In genomic region chr6:108653864-108654402, GRCh38 we compare ENCODE assay signal across 9 cellular contexts.
DNase-seq lines count a peak whose midpoint lies in the region.
"Had no signal": no experiment of that assay in that cellular context is flagged by ENCODE, and none has a peak within 500 bp of the region (broad histone marks: within the 10 kb centered on the region; RNA-seq: fewer than 3 reads in every experiment).

No MANE protein-coding gene starts in this region.

- H3K27ac ChIP-seq in SK-N-MC (peak overlapping the region; percentile 98), muscle layer of duodenum (ENCODE audit: low read length) (peak overlapping the region; percentile 77)
- H3K27ac ChIP-seq: cardiac muscle cell had no signal

- no peak overlapping the region for H3K27ac Mint-ChIP-seq in activated CD4-positive, alpha-beta T cell treated with anti-CD3 and anti-CD28 coated beads, Interleukin-2, amount 10 ng/mL, durations not matched to agents 24 days and 14 days

- DNase-seq in SK-N-MC (ENCODE audit: low read depth, low spot score) (no peak), fibroblast of peridontal ligament (ENCODE audit: extremely low read depth) (peak; percentile 24), ureter (ENCODE audit: low spot score) (peak; percentile 64), NCI-H1048 (lab: John Stamatoyannopoulos, UW) (no peak)
- DNase-seq in activated CD4-positive, alpha-beta T cell treated with anti-CD3 and anti-CD28 coated beads, Interleukin-2, amount 10 ng/mL, durations not matched to agents 24 days and 14 days = no peak
- DNase-seq in activated CD4-positive, alpha-beta T cell treated with anti-CD3 and anti-CD28 coated beads, Interleukin-2, amount 50 U/mL, for 48 hours = no peak
- DNase-seq: stimulated activated CD4-positive, alpha-beta T cell treated with anti-CD3 and anti-CD28 coated beads, Interleukin-4, amount 100 ng/mL, for 1 hour had no signal

- intact Hi-C loops in activated CD4-positive, alpha-beta T cell treated with anti-CD3 and anti-CD28 coated beads, Interleukin-2, amount 10 ng/mL, durations not matched to agents 24 days and 14 days (cut with micrococcal nuclease) = no loop called here

- no peaks in the 10 kb centered on the region for H3K36me3 ChIP-seq in SK-N-MC (ENCODE audit: insufficient read depth, low read length)
- no peaks in the 10 kb centered on the region for H3K36me3 ChIP-seq in muscle layer of duodenum (ENCODE audit: control insufficient read depth in 1 of 2, insufficient read depth in 2 of 2, low read length in 2 of 2)
- H3K36me3 ChIP-seq: cardiac muscle cell had no signal

- H3K9ac ChIP-seq in SK-N-MC (ENCODE audit: insufficient read length) = no peak overlapping the region

- H3K27me3 Mint-ChIP-seq in activated CD4-positive, alpha-beta T cell treated with anti-CD3 and anti-CD28 coated beads, Interleukin-2, amount 10 ng/mL, durations not matched to agents 24 days and 14 days = no peaks in the 10 kb centered on the region

- peaks cover 39 to 62% of the 10 kb centered on the region in 2 donors for H3K4me1 ChIP-seq in muscle layer of duodenum (ENCODE audit: control insufficient read depth in 1 of 2, insufficient read depth in 2 of 2, low read length in 2 of 2)

- peak overlapping the region; percentile 79 for H3K4me3 ChIP-seq in SK-N-MC
- H3K4me3 ChIP-seq in muscle layer of duodenum (ENCODE audit: low read depth in 1 of 2, low read length in 2 of 2) = no peak overlapping the region
- H3K4me3 ChIP-seq: cardiac muscle cell had no signal

- H3K4me3 Mint-ChIP-seq in activated CD4-positive, alpha-beta T cell treated with anti-CD3 and anti-CD28 coated beads, Interleukin-2, amount 10 ng/mL, durations not matched to agents 24 days and 14 days = no peak overlapping the region

- no peaks in the 10 kb centered on the region for H3K9me3 Mint-ChIP-seq in activated CD4-positive, alpha-beta T cell treated with anti-CD3 and anti-CD28 coated beads, Interleukin-2, amount 10 ng/mL, durations not matched to agents 24 days and 14 days

- no peaks in the 10 kb centered on the region for H3K9me3 ChIP-seq in SK-N-MC (ENCODE audit: low read depth, low read length)
- H3K9me3 ChIP-seq in muscle layer of duodenum (ENCODE audit: control insufficient read depth in 1 of 2, low read length in 2 of 2) = no peaks in the 10 kb centered on the region

- no peaks in the 10 kb centered on the region for H3K27me3 ChIP-seq in muscle layer of duodenum (ENCODE audit: low read depth, low read length)

- peaks cover 4% of the 10 kb centered on the region for H3K4me1 Mint-ChIP-seq in activated CD4-positive, alpha-beta T cell treated with anti-CD3 and anti-CD28 coated beads, Interleukin-2, amount 10 ng/mL, durations not matched to agents 24 days and 14 days

- H3K36me3 Mint-ChIP-seq in activated CD4-positive, alpha-beta T cell treated with anti-CD3 and anti-CD28 coated beads, Interleukin-2, amount 10 ng/mL, durations not matched to agents 24 days and 14 days (ENCODE audit: low read depth) = no peaks in the 10 kb centered on the region

Comparison
In these comparisons a context has a peak if more than half of its experiments do, and no peak if none do; other contexts are left out.
1. DNase-seq: peak in fibroblast of peridontal ligament (single experiment) and ureter (single experiment); none in SK-N-MC (single experiment), NCI-H1048 (single experiment), activated CD4-positive, alpha-beta T cell treated with anti-CD3 and anti-CD28 coated beads, Interleukin-2, amount 10 ng/mL, durations not matched to agents 24 days and 14 days (single experiment) and activated CD4-positive, alpha-beta T cell treated with anti-CD3 and anti-CD28 coated beads, Interleukin-2, amount 50 U/mL, for 48 hours (0 of 2).